Comparison of ENCODE assay signal across 8 cellular contexts in the genomic region with DNA sequence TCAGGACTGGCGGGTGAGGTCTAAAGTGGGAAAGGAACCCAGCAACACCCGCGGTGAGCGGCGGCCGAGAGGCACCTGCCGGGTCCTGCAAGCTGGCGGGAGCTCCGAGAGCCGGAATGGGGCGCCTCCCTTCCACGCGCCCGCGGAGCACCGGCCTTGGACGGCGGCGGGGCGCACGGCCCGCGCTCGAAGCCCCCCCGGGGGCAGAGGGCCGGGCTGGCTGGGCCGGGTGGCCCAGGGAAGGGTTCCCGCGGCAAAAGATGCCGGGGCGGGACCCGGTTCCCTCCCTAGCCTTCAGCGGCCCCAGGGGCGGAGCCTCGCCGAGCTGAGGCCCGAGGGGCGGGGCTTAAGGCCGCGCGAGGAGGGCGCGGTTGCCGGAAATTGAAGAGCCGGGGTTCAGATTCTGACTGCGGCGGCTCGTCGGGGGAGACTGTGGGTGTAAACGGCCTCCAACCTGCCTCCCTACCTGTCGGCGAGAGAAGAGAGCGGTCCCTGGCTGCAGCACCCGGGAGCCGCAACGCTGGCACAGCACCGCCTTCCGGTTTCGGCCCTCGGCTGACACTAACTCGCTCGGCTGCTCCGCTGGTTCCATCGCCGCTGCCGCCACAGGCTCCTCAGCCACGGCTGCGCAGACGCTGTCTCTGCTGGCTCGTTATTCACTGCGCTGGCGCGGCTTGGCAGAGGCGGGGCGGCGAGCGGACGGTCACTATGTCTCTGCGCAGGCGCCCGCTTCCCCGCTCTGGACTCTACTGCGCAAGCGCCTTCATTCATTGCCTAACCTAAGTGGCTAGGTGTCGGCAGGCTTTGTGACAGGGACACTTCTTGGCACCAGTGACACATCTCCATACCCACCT. TPM values are rescaled to one million over a fixed set of nuclear protein-coding genes. Genes with fewer than 3 reads are reported as not detected.
DNase-seq lines count a peak whose midpoint lies in the region; ATAC-seq and TF ChIP-seq lines count a peak whose summit lies in the region.

Gene RABIF, minus strand, starts transcription at position 643 of the 854 bp plus-strand sequence. Its CDS starts 51 bp downstream, at position 592.

- ATAC-seq in GM21717 (IDR thresholded peaks at IDR 0.05; ENCODE audit: unreplicated experiment), result peak; percentile 82

- H3K9me3 Mint-ChIP-seq in activated T-cell treated with anti-CD3 and anti-CD28 coated beads, Interleukin-2, amount 50 U/mL, for 24 hours, result no peaks in the 10 kb centered on the region

- H3K27me3 ChIP-seq in esophagus (ENCODE audit: control insufficient read depth in 1 of 2, insufficient read depth in 2 of 2, low read length in 2 of 2) (no peaks in the 10 kb centered on the region), muscle layer of duodenum (ENCODE audit: low read depth, low read length) (no peaks in the 10 kb centered on the region)

- peak within 1 kb of the TSS; percentile 91 for H3K4me3 Mint-ChIP-seq in activated T-cell treated with anti-CD3 and anti-CD28 coated beads, Interleukin-2, amount 50 U/mL, for 24 hours

- in situ Hi-C loops in KBM-7 (cut with MboI; ENCODE audit: low pct_unique_long_range_greater_than_20kb, low sequenced_read_pairs), result no loop called here

- H3K27me3 Mint-ChIP-seq in activated T-cell treated with anti-CD3 and anti-CD28 coated beads, Interleukin-2, amount 50 U/mL, for 24 hours, result no peaks in the 10 kb centered on the region

- 0% methylated on average over 67 to 85 of the region's 85 CpGs for WGBS in esophagus, 2 donors

- H3K4me1 Mint-ChIP-seq in activated T-cell treated with anti-CD3 and anti-CD28 coated beads, Interleukin-2, amount 50 U/mL, for 24 hours (ENCODE audit: low read depth), result peaks cover 23% of the 10 kb centered on the region

- H3K9me3 ChIP-seq in esophagus (ENCODE audit: control insufficient read depth in 2 of 2, insufficient read depth in 1 of 2, low read depth in 1 of 2, low read length in 1 of 2) (no peaks in the 10 kb centered on the region), muscle layer of duodenum (ENCODE audit: control insufficient read depth in 1 of 2, low read length in 2 of 2) (no peaks in the 10 kb centered on the region)

- peak; percentile 99 for DNase-seq in DMS53 (lab: John Stamatoyannopoulos, UW)
- DNase-seq in KBM-7, result peak; percentile 97
- peak; percentile 97 for DNase-seq in activated T-cell treated with anti-CD3 and anti-CD28 coated beads, Interleukin-2, amount 50 U/mL, for 24 hours
- peak; percentile 95 for DNase-seq in stimulated activated CD8-positive, alpha-beta memory T cell treated with anti-CD3 and anti-CD28 coated beads, Interleukin-7, amount 100 ng/mL, for 4 hours (ENCODE audit: low read depth in 2 of 2)

- peak within 1 kb of the TSS; percentile 99 for H3K27ac Mint-ChIP-seq in activated T-cell treated with anti-CD3 and anti-CD28 coated beads, Interleukin-2, amount 50 U/mL, for 24 hours

- H3K36me3 ChIP-seq in esophagus (ENCODE audit: control insufficient read depth in 2 of 2, insufficient read depth in 2 of 2, low read length in 1 of 2), result no peaks in the 10 kb centered on the region
- peaks cover 23 to 29% of the 10 kb centered on the region in 2 donors for H3K36me3 ChIP-seq in muscle layer of duodenum (ENCODE audit: control insufficient read depth in 1 of 2, insufficient read depth in 2 of 2, low read length in 2 of 2)

- peak within 1 kb of the TSS; percentile 98 to 100 for H3K27ac ChIP-seq in esophagus (ENCODE audit: low read depth in 2 of 2, low read length in 1 of 2)
- peak within 1 kb of the TSS; percentile 11 for H3K27ac ChIP-seq in muscle layer of duodenum (ENCODE audit: low read length)

- H3K4me3 ChIP-seq in esophagus (ENCODE audit: low read depth in 1 of 2, low read length in 2 of 2) (peak within 1 kb of the TSS; percentile 72 to 93), muscle layer of duodenum (ENCODE audit: low read depth in 1 of 2, low read length in 2 of 2) (peak within 1 kb of the TSS; percentile 59 to 89)

- H3K4me1 ChIP-seq in esophagus (ENCODE audit: control insufficient read depth in 2 of 2, insufficient read depth in 2 of 2, low read length in 1 of 2) (no peaks in the 10 kb centered on the region), muscle layer of duodenum (ENCODE audit: control insufficient read depth in 1 of 2, insufficient read depth in 2 of 2, low read length in 2 of 2) (peaks cover 4 to 9% of the 10 kb centered on the region in 2 donors)

- H3K36me3 Mint-ChIP-seq in activated T-cell treated with anti-CD3 and anti-CD28 coated beads, Interleukin-2, amount 50 U/mL, for 24 hours (ENCODE audit: low read depth), result peaks cover 59% of the 10 kb centered on the region

TF ChIP-seq in PFSK-1, 5 proteins besides CTCF, POLR2A, EP300 and RAD21:
- TF ChIP-seq FOXP2 (optimal IDR thresholded peaks at IDR 0.05; ENCODE audit: borderline replicate concordance, extremely low read depth, extremely low read length, insufficient read depth), result no peak
- TF ChIP-seq SIN3A (IDR thresholded peaks at IDR 0.05; ENCODE audit: borderline replicate concordance, insufficient read depth, low read length), result peak; percentile 82; the same call in 1 of the 2 replicates
- peak; percentile 99 for TF ChIP-seq POLR2AphosphoS5 (IDR thresholded peaks at IDR 0.05; ENCODE audit: low read depth, low read length)
- TF ChIP-seq, protein P1, sequence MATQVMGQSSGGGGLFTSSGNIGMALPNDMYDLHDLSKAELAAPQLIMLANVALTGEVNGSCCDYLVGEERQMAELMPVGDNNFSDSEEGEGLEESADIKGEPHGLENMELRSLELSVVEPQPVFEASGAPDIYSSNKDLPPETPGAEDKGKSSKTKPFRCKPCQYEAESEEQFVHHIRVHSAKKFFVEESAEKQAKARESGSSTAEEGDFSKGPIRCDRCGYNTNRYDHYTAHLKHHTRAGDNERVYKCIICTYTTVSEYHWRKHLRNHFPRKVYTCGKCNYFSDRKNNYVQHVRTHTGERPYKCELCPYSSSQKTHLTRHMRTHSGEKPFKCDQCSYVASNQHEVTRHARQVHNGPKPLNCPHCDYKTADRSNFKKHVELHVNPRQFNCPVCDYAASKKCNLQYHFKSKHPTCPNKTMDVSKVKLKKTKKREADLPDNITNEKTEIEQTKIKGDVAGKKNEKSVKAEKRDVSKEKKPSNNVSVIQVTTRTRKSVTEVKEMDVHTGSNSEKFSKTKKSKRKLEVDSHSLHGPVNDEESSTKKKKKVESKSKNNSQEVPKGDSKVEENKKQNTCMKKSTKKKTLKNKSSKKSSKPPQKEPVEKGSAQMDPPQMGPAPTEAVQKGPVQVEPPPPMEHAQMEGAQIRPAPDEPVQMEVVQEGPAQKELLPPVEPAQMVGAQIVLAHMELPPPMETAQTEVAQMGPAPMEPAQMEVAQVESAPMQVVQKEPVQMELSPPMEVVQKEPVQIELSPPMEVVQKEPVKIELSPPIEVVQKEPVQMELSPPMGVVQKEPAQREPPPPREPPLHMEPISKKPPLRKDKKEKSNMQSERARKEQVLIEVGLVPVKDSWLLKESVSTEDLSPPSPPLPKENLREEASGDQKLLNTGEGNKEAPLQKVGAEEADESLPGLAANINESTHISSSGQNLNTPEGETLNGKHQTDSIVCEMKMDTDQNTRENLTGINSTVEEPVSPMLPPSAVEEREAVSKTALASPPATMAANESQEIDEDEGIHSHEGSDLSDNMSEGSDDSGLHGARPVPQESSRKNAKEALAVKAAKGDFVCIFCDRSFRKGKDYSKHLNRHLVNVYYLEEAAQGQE (IDR thresholded peaks at IDR 0.05; ENCODE audit: insufficient read depth in 1 of 2, low read depth in 2 of 2, low read length in 2 of 2), result no peak
- TF ChIP-seq TAF1 (IDR thresholded peaks at IDR 0.05; ENCODE audit: borderline replicate concordance, insufficient read depth, low read length), result peak; percentile 29; the same call in 1 of the 2 replicates

RNA-seq across cellular contexts. Expression of gene RABIF, which starts in this region (rescaled TPM):
- 8.1 TPM for polyA plus RNA-seq in PFSK-1 (2012; ENCODE audit: insufficient read length, low read depth)
- polyA plus RNA-seq in esophagus, result 10 to 100 TPM in 1 of 2 donors, 1 to 10 TPM in 1; 8.1 to 11.0 TPM

Comparison
In these comparisons a context has a peak if more than half of its experiments do, and no peak if none do; other contexts are left out.
1. Peak in every context shown above with its lines: DNase-seq, ATAC-seq, H3K4me3 ChIP-seq and H3K27ac ChIP-seq.